16 cellular contexts compared by ENCODE assay signal in genomic region chr6:45328523-45328922, GRCh38. TPM values are rescaled to one million over a fixed set of nuclear protein-coding genes. Genes with fewer than 3 reads are reported as not detected.
DNase-seq lines count a peak whose midpoint lies in the region; ATAC-seq and TF ChIP-seq lines count a peak whose summit lies in the region.
"Had no signal": no experiment of that assay in that cellular context is flagged by ENCODE, and none has a peak within 500 bp of the region (broad histone marks: within the 10 kb centered on the region; RNA-seq: fewer than 3 reads in every experiment).

No MANE protein-coding gene starts in this region.

- POLR2A ChIA-PET in activated naive CD8-positive, alpha-beta T cell treated with anti-CD3 and anti-CD28 coated beads, Interleukin-2, amount 10 ng/mL, durations not matched to agents 7 days and 5 days (lab: Charles Lee), result interaction anchor here (1.2 to 2.1 kb wide), 2 partner anchors 49 to 666 kb away, joined by 3 to 13 read pairs; partner anchors contain the start of gene SUPT3H

- H3K27ac Mint-ChIP-seq in stimulated activated naive CD8-positive, alpha-beta T cell treated with anti-CD3 and anti-CD28 coated beads, Interleukin-15, Interleukin-2, amounts not matched to agents 100 ng/mL and 50 ng/mL, for 24 hours, result peak overlapping the region; percentile 65
- peak overlapping the region; percentile 82 for H3K27ac Mint-ChIP-seq in activated naive CD8-positive, alpha-beta T cell treated with anti-CD3 and anti-CD28 coated beads, Interleukin-2, amount 10 ng/mL, durations not matched to agents 7 days and 5 days

- no peaks in the 10 kb centered on the region for H3K27me3 Mint-ChIP-seq in stimulated activated naive CD8-positive, alpha-beta T cell treated with anti-CD3 and anti-CD28 coated beads, Interleukin-15, Interleukin-2, amounts not matched to agents 100 ng/mL and 50 ng/mL, for 24 hours
- no peaks in the 10 kb centered on the region for H3K27me3 Mint-ChIP-seq in activated naive CD8-positive, alpha-beta T cell treated with anti-CD3 and anti-CD28 coated beads, Interleukin-2, amount 10 ng/mL, durations not matched to agents 7 days and 5 days
- H3K27me3 Mint-ChIP-seq: CD4-positive, alpha-beta memory T cell had no signal

- H3K9me3 ChIP-seq in mesenchymal stem cell (ENCODE audit: control insufficient read depth, low read length), result no peaks in the 10 kb centered on the region
- H3K9me3 ChIP-seq: gastrocnemius medialis, uterus had no signal

- H3K4me2 ChIP-seq in mesenchymal stem cell (ENCODE audit: low read length, poor library complexity, severe bottlenecking), result no peak overlapping the region

- no peak overlapping the region for H2BK15ac ChIP-seq in mesenchymal stem cell (ENCODE audit: low read depth, poor library complexity, severe bottlenecking)

- H2BK120ac ChIP-seq in mesenchymal stem cell (ENCODE audit: low read depth, low read length), result no peak overlapping the region

- peak overlapping the region; percentile 76 for H3K9ac ChIP-seq in mesenchymal stem cell (ENCODE audit: low read length)

- no peak overlapping the region for H3K4ac ChIP-seq in mesenchymal stem cell (ENCODE audit: low read depth in 1 of 2, low read length in 2 of 2)

- no peak overlapping the region for H3K14ac ChIP-seq in mesenchymal stem cell (ENCODE audit: low read length in 2 of 2)

- H4K91ac ChIP-seq in mesenchymal stem cell (ENCODE audit: low read length), result no peak overlapping the region

- H3K79me1 ChIP-seq in mesenchymal stem cell (replicated peaks; ENCODE audit: low read length, poor library complexity, severe bottlenecking), result peaks cover 3% of the 10 kb centered on the region

- no peak overlapping the region for H2AFZ ChIP-seq in mesenchymal stem cell (ENCODE audit: low read depth, low read length)

- DNase-seq in stimulated activated naive CD8-positive, alpha-beta T cell treated with anti-CD3 and anti-CD28 coated beads, Interleukin-15, Interleukin-2, amounts not matched to agents 100 U/mL and 50 U/mL, for 24 hours, result no peak
- no peak for DNase-seq in activated naive CD8-positive, alpha-beta T cell treated with anti-CD3 and anti-CD28 coated beads, Interleukin-2, amount 10 ng/mL, durations not matched to agents 7 days and 5 days
- DNase-seq in mesenchymal stem cell (peak; percentile 2), foreskin keratinocyte (no peak), NCI-H1048 (lab: John Stamatoyannopoulos, UW) (no peak), DMS 273 treated with DMSO at 0.1 percent for 48 hours (lab: John Stamatoyannopoulos, UW) (no peak)
- DNase-seq: CD4-positive, alpha-beta memory T cell; cortex of kidney; gastrocnemius medialis; H7; NCI-H1694 treated with DMSO at 0.1 percent for 48 hours; uterus had no signal

- H3K4me1 ChIP-seq in mesenchymal stem cell (ENCODE audit: control insufficient read depth, insufficient read depth, low read depth, low read length) (peaks cover 1% of the 10 kb centered on the region), foreskin keratinocyte (no peaks in the 10 kb centered on the region)
- H3K4me1 ChIP-seq: gastrocnemius medialis, uterus had no signal

- H3K18ac ChIP-seq in mesenchymal stem cell (ENCODE audit: low read depth in 1 of 2, low read length in 2 of 2), result no peak overlapping the region

- H3K27ac ChIP-seq in mesenchymal stem cell (ENCODE audit: low read length, poor library complexity, severe bottlenecking) (no peak overlapping the region), foreskin keratinocyte (no peak overlapping the region)
- H3K27ac ChIP-seq: gastrocnemius medialis, uterus had no signal

- no peak for ATAC-seq in stimulated activated naive CD8-positive, alpha-beta T cell treated with anti-CD3 and anti-CD28 coated beads, Interleukin-15, Interleukin-2, amounts not matched to agents 100 U/mL and 50 U/mL, for 24 hours
- peak; percentile 29 for ATAC-seq in activated naive CD8-positive, alpha-beta T cell treated with anti-CD3 and anti-CD28 coated beads, Interleukin-2, amount 10 ng/mL, durations not matched to agents 7 days and 5 days (ENCODE audit: low read depth)
- ATAC-seq in foreskin keratinocyte, result no peak
- no peak for ATAC-seq in GM18498 (IDR thresholded peaks at IDR 0.05; ENCODE audit: unreplicated experiment)
- ATAC-seq: gastrocnemius medialis, left lobe of liver had no signal

- peaks cover 60% of the 10 kb centered on the region for H3K4me1 Mint-ChIP-seq in stimulated activated naive CD8-positive, alpha-beta T cell treated with anti-CD3 and anti-CD28 coated beads, Interleukin-15, Interleukin-2, amounts not matched to agents 100 ng/mL and 50 ng/mL, for 24 hours (ENCODE audit: low read depth)
- peaks cover 47% of the 10 kb centered on the region for H3K4me1 Mint-ChIP-seq in activated naive CD8-positive, alpha-beta T cell treated with anti-CD3 and anti-CD28 coated beads, Interleukin-2, amount 10 ng/mL, durations not matched to agents 7 days and 5 days

- H3K4me3 ChIP-seq in mesenchymal stem cell (ENCODE audit: insufficient read depth in 1 of 2, low read depth in 1 of 2, low read length in 2 of 2), result peak overlapping the region in 1 of 2 experiments; percentile 54
- H3K4me3 ChIP-seq: uterus had no signal

- H2BK5ac ChIP-seq in mesenchymal stem cell (ENCODE audit: low read depth, low read length, poor library complexity, severe bottlenecking), result no peak overlapping the region

- no peak for TF ChIP-seq CTCF in foreskin keratinocyte (conservative IDR thresholded peaks at IDR 0.05)

- no peaks in the 10 kb centered on the region for H3K36me3 Mint-ChIP-seq in stimulated activated naive CD8-positive, alpha-beta T cell treated with anti-CD3 and anti-CD28 coated beads, Interleukin-15, Interleukin-2, amounts not matched to agents 100 ng/mL and 50 ng/mL, for 24 hours (ENCODE audit: low read depth)
- peaks cover 6% of the 10 kb centered on the region for H3K36me3 Mint-ChIP-seq in activated naive CD8-positive, alpha-beta T cell treated with anti-CD3 and anti-CD28 coated beads, Interleukin-2, amount 10 ng/mL, durations not matched to agents 7 days and 5 days
- H3K36me3 Mint-ChIP-seq: CD4-positive, alpha-beta memory T cell had no signal

- no peak overlapping the region for H3K23ac ChIP-seq in mesenchymal stem cell (ENCODE audit: low read length in 2 of 2)

- H3K4me3 Mint-ChIP-seq in stimulated activated naive CD8-positive, alpha-beta T cell treated with anti-CD3 and anti-CD28 coated beads, Interleukin-15, Interleukin-2, amounts not matched to agents 100 ng/mL and 50 ng/mL, for 24 hours, result peak overlapping the region; percentile 66
- peak overlapping the region; percentile 84 for H3K4me3 Mint-ChIP-seq in activated naive CD8-positive, alpha-beta T cell treated with anti-CD3 and anti-CD28 coated beads, Interleukin-2, amount 10 ng/mL, durations not matched to agents 7 days and 5 days

- H3K27me3 ChIP-seq in mesenchymal stem cell (ENCODE audit: control insufficient read depth in 1 of 2, insufficient read depth in 1 of 2, low read length in 2 of 2) (no peaks in the 10 kb centered on the region), foreskin keratinocyte (no peaks in the 10 kb centered on the region)
- H3K27me3 ChIP-seq: gastrocnemius medialis, uterus had no signal

- no peaks in the 10 kb centered on the region for H3K9me3 Mint-ChIP-seq in stimulated activated naive CD8-positive, alpha-beta T cell treated with anti-CD3 and anti-CD28 coated beads, Interleukin-15, Interleukin-2, amounts not matched to agents 100 ng/mL and 50 ng/mL, for 24 hours
- no peaks in the 10 kb centered on the region for H3K9me3 Mint-ChIP-seq in activated naive CD8-positive, alpha-beta T cell treated with anti-CD3 and anti-CD28 coated beads, Interleukin-2, amount 10 ng/mL, durations not matched to agents 7 days and 5 days
- H3K9me3 Mint-ChIP-seq: CD4-positive, alpha-beta memory T cell had no signal

- H3K36me3 ChIP-seq in mesenchymal stem cell (ENCODE audit: control insufficient read depth in 1 of 2, insufficient read depth in 2 of 2, low read depth in 1 of 2, low read length in 2 of 2), result no peaks in the 10 kb centered on the region
- H3K36me3 ChIP-seq: gastrocnemius medialis, uterus had no signal

- no peak overlapping the region for H4K8ac ChIP-seq in mesenchymal stem cell (ENCODE audit: low read length)

- H2AK5ac ChIP-seq in mesenchymal stem cell (ENCODE audit: low read length, severe bottlenecking), result no peak overlapping the region

- H2BK12ac ChIP-seq in mesenchymal stem cell (ENCODE audit: low read length in 2 of 2), result no peak overlapping the region

RNA-seq across cellular contexts. Expression of gene RUNX2, which starts 0.4 kb away (rescaled TPM):
- 1 to 10 TPM; 5.1 to 6.3 TPM for total RNA-seq in activated naive CD8-positive, alpha-beta T cell treated with anti-CD3 and anti-CD28 coated beads, Interleukin-2, amount 10 ng/mL, durations not matched to agents 7 days and 5 days
- 14.9 TPM for polyA plus RNA-seq in mesenchymal stem cell (2013, experiment 1 of 2)
- 14.2 TPM for polyA plus RNA-seq in mesenchymal stem cell (2013, experiment 2 of 2)
- total RNA-seq in foreskin keratinocyte, result 3.6 and 4.2 TPM in 2 replicates
- polyA plus RNA-seq in foreskin keratinocyte, result 1.2 and 1.5 TPM in 2 replicates
- total RNA-seq: pulmonary artery endothelial cell had no signal

RNA-seq across cellular contexts. Expression of gene SUPT3H, which starts 49.2 kb away (rescaled TPM):
- 10 to 100 TPM; 10.1 to 11.6 TPM for total RNA-seq in activated naive CD8-positive, alpha-beta T cell treated with anti-CD3 and anti-CD28 coated beads, Interleukin-2, amount 10 ng/mL, durations not matched to agents 7 days and 5 days
- polyA plus RNA-seq in mesenchymal stem cell (2013, experiment 1 of 2), result 12.2 TPM
- polyA plus RNA-seq in mesenchymal stem cell (2013, experiment 2 of 2), result 11.4 TPM
- total RNA-seq in foreskin keratinocyte, result 5.0 and 6.9 TPM in 2 replicates
- 9.0 and 10.7 TPM in 2 replicates for polyA plus RNA-seq in foreskin keratinocyte
